Comparison of ENCODE assay signal across 9 cellular contexts in the genomic region with DNA sequence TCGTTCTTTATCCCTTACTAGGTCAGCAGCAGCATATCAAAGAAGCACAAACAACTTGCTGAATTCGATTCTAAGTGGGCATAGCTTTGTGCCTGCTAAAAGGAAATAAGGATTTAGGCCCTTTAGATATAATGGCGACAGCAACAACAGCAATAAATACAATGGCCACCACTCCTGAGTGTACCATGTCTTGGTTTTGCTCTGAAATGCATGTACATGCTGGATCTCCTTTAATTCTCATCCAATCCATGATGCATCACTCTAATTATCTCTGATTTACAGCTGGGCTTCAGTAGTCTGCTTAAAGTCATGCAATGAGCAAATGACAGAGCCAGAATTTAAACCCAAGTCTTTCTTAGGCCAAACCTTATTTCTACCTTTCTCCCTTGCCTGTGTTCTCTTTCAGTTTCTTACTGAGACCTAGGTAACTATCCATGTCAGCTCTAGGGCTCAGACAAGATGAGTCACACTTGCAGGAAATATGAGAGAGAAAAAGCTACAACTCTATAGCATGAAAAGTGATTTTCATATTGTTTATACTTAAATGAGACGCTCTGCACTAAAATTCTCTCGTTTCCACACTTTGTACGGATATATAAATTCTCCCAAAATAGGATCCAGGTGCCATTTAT.
A peak's percentile ranks its signal among the peaks of the same experiment; 100 is the strongest.
DNase-seq lines count a peak whose midpoint lies in the region; ATAC-seq, FAIRE-seq and TF ChIP-seq lines count a peak whose summit lies in the region.
"Had no signal": no experiment of that assay in that cellular context is flagged by ENCODE, and none has a peak within 500 bp of the region (broad histone marks: within the 10 kb centered on the region; RNA-seq: fewer than 3 reads in every experiment).

No MANE protein-coding gene starts in this region.

- intact Hi-C loops in GM12878 (cut with micrococcal nuclease; ENCODE audit: unreplicated experiment): no loop called here

- CTCF ChIA-PET in GM12878 (lab: Yijun Ruan, JAX): interaction anchor here (1.0 kb wide), 1 partner anchor 44 kb away, joined by 3 read pairs; no protein-coding TSS in a partner anchor

- H3K9ac ChIP-seq in GM12878 (ENCODE audit: control insufficient read depth, insufficient read depth, low read length): no peak overlapping the region

- POLR2A ChIA-PET in GM12878 (lab: Charles Lee): no interaction called here

- TF ChIP-seq RAD21 in GM12878 (IDR thresholded peaks at IDR 0.05; ENCODE audit: insufficient read depth, low read depth, low read length): no peak

- no peak overlapping the region for H2AFZ ChIP-seq in GM12878 (ENCODE audit: control insufficient read depth, low read depth, low read length)

- H3K36me3 Mint-ChIP-seq in osteocyte (ENCODE audit: unreplicated experiment): no peaks in the 10 kb centered on the region

- DNase-seq in GM12878 (ENCODE audit: low read depth, low spot score) (no peak), osteocyte (ENCODE audit: extremely low spot score, unreplicated experiment) (no peak), iPS-NIHi7 (ENCODE audit: extremely low spot score) (no peak), BE2C (no peak), C1 segment of cervical spinal cord (lab: John Stamatoyannopoulos, UW) (no peak)
- DNase-seq in effector CD4-positive, alpha-beta T cell: no peak
- DNase-seq: NCI-H1092 treated with DMSO at 0.1 percent for 48 hours had no signal

- in situ Hi-C loops in GM12878 (cut with MboI): no loop called here

- no peaks in the 10 kb centered on the region for H3K79me2 ChIP-seq in GM12878 (ENCODE audit: control insufficient read depth, insufficient read depth, low read length)

- SMC1A ChIA-PET in GM12878 (lab: Charles Lee; ENCODE audit: uncharacterized antibody, unreplicated experiment): interaction anchor here (1.1 to 1.9 kb wide), 2 partner anchors 16 to 55 kb away, joined by 4 to 7 read pairs; no protein-coding TSS in a partner anchor

- H3K9me3 ChIP-seq in GM12878 (replicated peaks; ENCODE audit: control insufficient read depth, insufficient read depth, low read length) (no peaks in the 10 kb centered on the region), BE2C (no peaks in the 10 kb centered on the region)

- RAD21 ChIA-PET in GM12878 (lab: Charles Lee; ENCODE audit: unreplicated experiment): interaction anchor here (1.2 kb wide), 1 partner anchor 44 kb away, joined by 5 read pairs; no protein-coding TSS in a partner anchor

- no peaks in the 10 kb centered on the region for H3K27me3 Mint-ChIP-seq in osteocyte (ENCODE audit: unreplicated experiment)

- TF ChIP-seq CTCF in GM12878 (IDR thresholded peaks at IDR 0.05 in 2 of 3, conservative IDR thresholded peaks at IDR 0.05 in 1 of 3; ENCODE audit: control insufficient read depth in 2 of 3, extremely low read depth in 1 of 3, insufficient read depth in 1 of 3, low read depth in 3 of 3, low read length in 3 of 3): no peak
- no peak for TF ChIP-seq CTCF in osteocyte (IDR thresholded peaks at IDR 0.05)
- TF ChIP-seq CTCF in BE2C (IDR thresholded peaks at IDR 0.05; ENCODE audit: low read depth, low read length): no peak

- no peak overlapping the region for H3K27ac ChIP-seq in GM12878 (ENCODE audit: control insufficient read depth, insufficient read depth)

- BruUV-seq in GM12878 (replicated peaks; lab: Mats Ljungman, UMichigan): no TSS peak

- H3K4me3 Mint-ChIP-seq in osteocyte (ENCODE audit: unreplicated experiment): peak overlapping the region; percentile 26

- no peaks in the 10 kb centered on the region for H3K27me3 ChIP-seq in GM12878 (replicated peaks in 1 of 2; ENCODE audit: control insufficient read depth in 2 of 2, insufficient read depth in 2 of 2, low read length in 1 of 2)
- no peaks in the 10 kb centered on the region for H3K27me3 ChIP-seq in BE2C

- H3K9me3 Mint-ChIP-seq in osteocyte (ENCODE audit: unreplicated experiment): no peaks in the 10 kb centered on the region

- peak; percentile 84 for ATAC-seq in GM18870 (IDR thresholded peaks at IDR 0.05; ENCODE audit: unreplicated experiment)
- ATAC-seq in HG03439 (IDR thresholded peaks at IDR 0.05; ENCODE audit: unreplicated experiment): peak; percentile 63
- peak; percentile 90 for ATAC-seq in GM12878

- no peak overlapping the region for H3K4me2 ChIP-seq in GM12878 (ENCODE audit: control insufficient read depth, insufficient read depth)

- TF ChIP-seq POLR2A in GM12878 (IDR thresholded peaks at IDR 0.05; ENCODE audit: low read depth, low read length): no peak

- WGBS in GM12878 (ENCODE audit: insufficient coverage, insufficient replicate concordance, low lambda C conversion rate, missing lambda C conversion rate): 24% methylated on average over 6 of the region's 6 CpGs

- H3K4me3 ChIP-seq in GM12878 (no peak overlapping the region), BE2C (ENCODE audit: low read depth, low read length) (no peak overlapping the region)

- H3K36me3 ChIP-seq in GM12878 (ENCODE audit: control insufficient read depth in 2 of 2, insufficient read depth in 2 of 2, low read length in 1 of 2) (no peaks in the 10 kb centered on the region), BE2C (no peaks in the 10 kb centered on the region)

- H3K27ac Mint-ChIP-seq in osteocyte (ENCODE audit: unreplicated experiment): peak overlapping the region; percentile 90

- no peaks in the 10 kb centered on the region for H4K20me1 ChIP-seq in GM12878 (ENCODE audit: control insufficient read depth, insufficient read depth)

- TF ChIP-seq EP300 in GM12878 (IDR thresholded peaks at IDR 0.05; ENCODE audit: borderline replicate concordance in 1 of 2, control insufficient read depth in 1 of 2, low read depth in 2 of 2, low read length in 2 of 2): no peak

- peak; percentile 76 for FAIRE-seq in GM12878 (lab: Jason Lieb, UNC)

- H3K4me1 ChIP-seq in GM12878 (ENCODE audit: control insufficient read depth, insufficient read depth, low read length): no peaks in the 10 kb centered on the region
- no peaks in the 10 kb centered on the region for H3K4me1 ChIP-seq in BE2C

- H3K4me1 Mint-ChIP-seq in osteocyte (ENCODE audit: unreplicated experiment): peaks cover 54% of the 10 kb centered on the region

TF ChIP-seq in GM12878, 131 proteins besides CTCF, POLR2A, EP300 and RAD21:
- TF ChIP-seq EZH2 (IDR thresholded peaks at IDR 0.05; ENCODE audit: borderline replicate concordance, control insufficient read depth, low read depth, low read length) (no peak), NFYA (IDR thresholded peaks at IDR 0.05; ENCODE audit: borderline replicate concordance, low read depth, low read length) (no peak), TCF7 (IDR thresholded peaks at IDR 0.05; ENCODE audit: borderline replicate concordance) (no peak), PML (IDR thresholded peaks at IDR 0.05; ENCODE audit: low read length) (no peak), SP1 (IDR thresholded peaks at IDR 0.05; ENCODE audit: low read depth, low read length) (no peak)
